Comparison of ENCODE assay signal across 1 cellular context in genomic region chr2:204529795-204530463, GRCh38.
TF ChIP-seq lines count a peak whose summit lies in the region.

No MANE protein-coding gene starts in this region.

TF ChIP-seq in GM23338, 12 proteins besides CTCF, POLR2A, EP300 and RAD21 (continued from another document):
- TF ChIP-seq EZH2phosphoT487 (IDR thresholded peaks at IDR 0.05; ENCODE audit: unreplicated experiment) (no peak), POLR2AphosphoS5 (IDR thresholded peaks at IDR 0.05; ENCODE audit: low read depth) (no peak), ZNF331 (CRISPR knock-in tag; IDR thresholded peaks at IDR 0.05; ENCODE audit: low read depth) (no peak)
TF ChIP-seq in GM23338: peak in this region for 0.
